ENCODE assay signal across 30 cellular contexts in the genomic region with DNA sequence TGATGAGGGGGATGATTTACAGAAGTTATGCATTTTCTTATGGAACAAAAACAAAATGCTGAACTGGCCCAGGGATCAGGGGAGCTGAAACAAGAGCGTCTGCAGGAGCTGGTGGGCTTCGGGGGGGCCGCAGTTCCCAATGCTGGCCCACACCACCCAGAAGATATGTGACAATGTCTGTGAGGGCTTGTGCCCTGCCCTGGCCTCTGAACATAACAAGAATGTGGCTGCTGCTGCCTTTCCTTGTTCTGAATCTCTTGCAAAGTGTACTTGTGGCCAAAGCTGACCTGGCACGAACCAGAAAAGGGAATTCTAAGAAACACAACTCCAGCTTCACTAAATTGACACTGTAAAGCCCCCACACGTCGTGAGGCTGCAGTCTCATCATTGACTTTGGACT.
"Had no signal": no experiment of that assay in that cellular context is flagged by ENCODE, and none has a peak within 500 bp of the region (broad histone marks: within the 10 kb centered on the region; RNA-seq: fewer than 3 reads in every experiment).

No MANE protein-coding gene starts in this region.

- H3K27me3 ChIP-seq: neutrophil, ovary, right lobe of liver, sigmoid colon, thyroid gland, tibial nerve, upper lobe of left lung, vagina had no signal

- H3K4me3 Mint-ChIP-seq: naive thymus-derived CD8-positive, alpha-beta T cell; natural killer cell treated with Interleukin-12 subunit alpha and Interleukin-12 subunit beta and Interleukin-15 and Interleukin-18, amount 100 ng/mL, for 72 hours; nephron progenitor cell; neural crest cell; stimulated activated naive B cell treated with anti-CD40 and anti-IgM and Interleukin-4, amounts not matched to agents 10 μg/mL and 1 μg/mL and 100 μg/mL, for 72 hours; stimulated activated naive CD8-positive, alpha-beta T cell treated with anti-CD3 and anti-CD28 coated beads, Interleukin-15, Interleukin-2, amounts not matched to agents 100 ng/mL and 50 ng/mL, for 24 hours had no signal

- H3K27me3 Mint-ChIP-seq: progenitor cell of endocrine pancreas had no signal

- H3K4me1 ChIP-seq: parathyroid adenoma, psoas muscle, right lobe of liver, sigmoid colon, stomach, tibial nerve, upper lobe of left lung, vagina had no signal

- DNase-seq: naive thymus-derived CD8-positive, alpha-beta T cell; nephron progenitor cell; nucleus accumbens; ovary; posterior cingulate gyrus; psoas muscle; right cardiac atrium; right lobe of liver; sigmoid colon; small intestine; stimulated activated CD4-positive, alpha-beta T cell treated with anti-CD3 and anti-CD28 coated beads, Interleukin-15, amount 100 ng/mL, for 24 hours; stimulated activated CD4-positive, alpha-beta T cell treated with anti-CD3 and anti-CD28 coated beads, Interleukin-2, amount 100 ng/mL, for 24 hours; stimulated activated CD4-positive, alpha-beta T cell treated with anti-CD3 and anti-CD28 coated beads, Interleukin-4, amount 100 ng/mL, for 1 hour; stimulated activated CD4-positive, alpha-beta T cell treated with anti-CD3 and anti-CD28 coated beads, Interleukin-4, amount 100 ng/mL, for 4 hours; stimulated activated CD8-positive, alpha-beta memory T cell treated with anti-CD3 and anti-CD28 coated beads, Interleukin-4, amount 100 ng/mL, for 48 hours; stimulated activated naive B cell treated with anti-CD40 and anti-IgM and Interleukin-4, amounts not matched to agents 10 μg/mL and 1 μg/mL and 100 μg/mL, for 72 hours; stimulated activated naive CD4-positive, alpha-beta T cell treated with Interleukin-2 at 50 U/mL for 16 hours; stomach; thyroid gland; trophoblast cell; upper lobe of left lung had no signal

- H3K9me3 ChIP-seq: neutrophil, ovary, psoas muscle, right lobe of liver, sigmoid colon, stomach, thoracic aorta, thyroid gland, tibial nerve, upper lobe of left lung, vagina had no signal

- H3K9ac ChIP-seq: parathyroid adenoma had no signal

- H3K79me2 ChIP-seq: parathyroid adenoma had no signal

- H3K4me1 Mint-ChIP-seq: nephron progenitor cell, neural crest cell had no signal

- H3K36me3 Mint-ChIP-seq: naive thymus-derived CD8-positive, alpha-beta T cell; natural killer cell treated with Interleukin-12 subunit alpha and Interleukin-12 subunit beta and Interleukin-15 and Interleukin-18, amount 100 ng/mL, for 72 hours; stimulated activated naive B cell treated with anti-CD40 and anti-IgM and Interleukin-4, amounts not matched to agents 10 μg/mL and 1 μg/mL and 100 μg/mL, for 72 hours had no signal

- ATAC-seq: naive thymus-derived CD8-positive, alpha-beta T cell; natural killer cell treated with Interleukin-12 subunit alpha and Interleukin-12 subunit beta and Interleukin-15 and Interleukin-18, amount 100 ng/mL, for 72 hours; psoas muscle; right cardiac atrium; right lobe of liver; stimulated activated naive B cell treated with anti-CD40 and anti-IgM and Interleukin-4, amounts not matched to agents 10 μg/mL and 1 μg/mL and 100 μg/mL, for 72 hours had no signal

- H3K4me3 ChIP-seq: ovary, psoas muscle, right lobe of liver, sigmoid colon, stomach, thoracic aorta, thyroid gland, tibial nerve, upper lobe of left lung, vagina had no signal

- H3K9me3 Mint-ChIP-seq: naive thymus-derived CD8-positive, alpha-beta T cell; natural killer cell treated with Interleukin-12 subunit alpha and Interleukin-12 subunit beta and Interleukin-15 and Interleukin-18, amount 100 ng/mL, for 72 hours; nephron progenitor cell; neural crest cell; stimulated activated naive B cell treated with anti-CD40 and anti-IgM and Interleukin-4, amounts not matched to agents 10 μg/mL and 1 μg/mL and 100 μg/mL, for 72 hours; stimulated activated naive CD8-positive, alpha-beta T cell treated with anti-CD3 and anti-CD28 coated beads, Interleukin-15, Interleukin-2, amounts not matched to agents 100 ng/mL and 50 ng/mL, for 24 hours had no signal

- H3K36me3 ChIP-seq: neutrophil, ovary, right lobe of liver, sigmoid colon, stomach, thoracic aorta, thyroid gland, tibial nerve, upper lobe of left lung, vagina had no signal

- H3K27ac ChIP-seq: neutrophil, ovary, parathyroid adenoma, psoas muscle, right lobe of liver, sigmoid colon, stomach, thoracic aorta, thyroid gland, upper lobe of left lung, vagina had no signal

- H3K27ac Mint-ChIP-seq: natural killer cell treated with Interleukin-12 subunit alpha and Interleukin-12 subunit beta and Interleukin-15 and Interleukin-18, amount 100 ng/mL, for 72 hours; nephron progenitor cell; progenitor cell of endocrine pancreas; stimulated activated naive B cell treated with anti-CD40 and anti-IgM and Interleukin-4, amounts not matched to agents 10 μg/mL and 1 μg/mL and 100 μg/mL, for 72 hours; stimulated activated naive CD8-positive, alpha-beta T cell treated with anti-CD3 and anti-CD28 coated beads, Interleukin-15, Interleukin-2, amounts not matched to agents 100 ng/mL and 50 ng/mL, for 24 hours had no signal
